ENCODE assay signal across 1 cellular context in genomic region chr3:51637941-51638471, GRCh38.
TF ChIP-seq lines count a peak whose summit lies in the region.

No MANE protein-coding gene starts in this region.

TF ChIP-seq in HepG2, 621 proteins besides CTCF, POLR2A, EP300 and RAD21 (continued from another document and continues in another):
- TF ChIP-seq PHF8 (CRISPR knock-in tag; IDR thresholded peaks at IDR 0.05) (peak; percentile 20; the same call in 1 of the 2 replicates), NFE2L1 (CRISPR knock-in tag; IDR thresholded peaks at IDR 0.05; ENCODE audit: borderline replicate concordance) (no peak), MXI1 (IDR thresholded peaks at IDR 0.05; ENCODE audit: borderline replicate concordance, low read depth, low read length) (no peak), DRAP1 (CRISPR knock-in tag; IDR thresholded peaks at IDR 0.05) (0 out of 2 replicates have a peak, but pooled peaks have one; percentile 44), GATAD1 (CRISPR knock-in tag; IDR thresholded peaks at IDR 0.05) (peak; percentile 52), PAX8 (CRISPR knock-in tag; IDR thresholded peaks at IDR 0.05; ENCODE audit: borderline replicate concordance) (no peak), STAG1 (CRISPR knock-in tag; IDR thresholded peaks at IDR 0.05) (peak; percentile 91), ZNF18 (CRISPR knock-in tag; IDR thresholded peaks at IDR 0.05; ENCODE audit: insufficient replicate concordance) (no peak), ZBTB38 (CRISPR knock-in tag; IDR thresholded peaks at IDR 0.05) (no peak), ZNF576 (CRISPR knock-in tag; IDR thresholded peaks at IDR 0.05) (no peak), PITX1 (CRISPR knock-in tag; IDR thresholded peaks at IDR 0.05) (no peak), KLF12 (CRISPR knock-in tag; IDR thresholded peaks at IDR 0.05; ENCODE audit: borderline replicate concordance) (no peak), JUN (CRISPR knock-in tag; IDR thresholded peaks at IDR 0.05) (no peak), ZNF431 (CRISPR knock-in tag; IDR thresholded peaks at IDR 0.05; ENCODE audit: borderline replicate concordance, low read depth) (no peak), DPF2 (CRISPR knock-in tag; IDR thresholded peaks at IDR 0.05; ENCODE audit: borderline replicate concordance, low read depth) (no peak), AHR (CRISPR knock-in tag; IDR thresholded peaks at IDR 0.05) (no peak), ZNF451 (CRISPR knock-in tag; IDR thresholded peaks at IDR 0.05) (no peak), FOSL2 (CRISPR knock-in tag; IDR thresholded peaks at IDR 0.05) (peak; percentile 8; the same call in 1 of the 2 replicates), ZNF562 (CRISPR knock-in tag; IDR thresholded peaks at IDR 0.05; ENCODE audit: borderline replicate concordance) (no peak), ZBTB33 (CRISPR knock-in tag; IDR thresholded peaks at IDR 0.05) (peak; percentile 25; the same call in 1 of the 2 replicates), RBFOX2 (IDR thresholded peaks at IDR 0.05; ENCODE audit: low read depth, low read length) (no peak), RFXAP (CRISPR knock-in tag; IDR thresholded peaks at IDR 0.05; ENCODE audit: borderline replicate concordance) (no peak), HNRNPH1 (optimal IDR thresholded peaks at IDR 0.05; ENCODE audit: low read depth, low read length) (no peak), DNMT3B (CRISPR knock-in tag; conservative IDR thresholded peaks at IDR 0.05) (no peak), ZNF766 (CRISPR knock-in tag; IDR thresholded peaks at IDR 0.05; ENCODE audit: borderline replicate concordance) (no peak), ZNF274 (CRISPR knock-in tag; IDR thresholded peaks at IDR 0.05) (no peak), ZNF781 (CRISPR knock-in tag; IDR thresholded peaks at IDR 0.05; ENCODE audit: borderline replicate concordance, not compliant biosample characterization) (no peak), KDM6A (CRISPR knock-in tag; IDR thresholded peaks at IDR 0.05; ENCODE audit: low read depth) (no peak), ISL2 (CRISPR knock-in tag; IDR thresholded peaks at IDR 0.05) (no peak), KAT8 (CRISPR knock-in tag; IDR thresholded peaks at IDR 0.05) (no peak), BCLAF1 (IDR thresholded peaks at IDR 0.05) (no peak), ZNF484 (CRISPR knock-in tag; IDR thresholded peaks at IDR 0.05; ENCODE audit: borderline replicate concordance, low read depth) (no peak), ZNF44 (CRISPR knock-in tag; IDR thresholded peaks at IDR 0.05) (no peak), TEF (CRISPR knock-in tag; IDR thresholded peaks at IDR 0.05) (no peak), CENPX (CRISPR knock-in tag; IDR thresholded peaks at IDR 0.05) (no peak), ZBTB14 (CRISPR knock-in tag; IDR thresholded peaks at IDR 0.05) (no peak), ASH2L (IDR thresholded peaks at IDR 0.05; ENCODE audit: insufficient read length, low read depth, low read length) (no peak), ZNF678 (CRISPR knock-in tag; IDR thresholded peaks at IDR 0.05) (no peak), ZNF614 (CRISPR knock-in tag; IDR thresholded peaks at IDR 0.05; ENCODE audit: borderline replicate concordance) (no peak), MZF1 (CRISPR knock-in tag; IDR thresholded peaks at IDR 0.05; ENCODE audit: borderline replicate concordance) (no peak), ZNF567 (CRISPR knock-in tag; IDR thresholded peaks at IDR 0.05; ENCODE audit: borderline replicate concordance) (no peak), ZNF782 (CRISPR knock-in tag; IDR thresholded peaks at IDR 0.05; ENCODE audit: borderline replicate concordance) (no peak), SOX6 (IDR thresholded peaks at IDR 0.05) (no peak), SOX6 (CRISPR knock-in tag; IDR thresholded peaks at IDR 0.05) (peak; percentile 30; the same call in 1 of the 2 replicates), E2F5 (CRISPR knock-in tag; conservative IDR thresholded peaks at IDR 0.05) (no peak), PHF5A (CRISPR knock-in tag; IDR thresholded peaks at IDR 0.05; ENCODE audit: low read depth, unreplicated experiment) (no peak), ZBTB1 (CRISPR knock-in tag; IDR thresholded peaks at IDR 0.05; ENCODE audit: borderline replicate concordance) (no peak), ZNF263 (CRISPR knock-in tag; IDR thresholded peaks at IDR 0.05) (no peak), TCF7L2 (IDR thresholded peaks at IDR 0.05; ENCODE audit: low read depth, low read length) (no peak), ZNF597 (CRISPR knock-in tag; IDR thresholded peaks at IDR 0.05) (no peak)
- TF ChIP-seq, protein P1, sequence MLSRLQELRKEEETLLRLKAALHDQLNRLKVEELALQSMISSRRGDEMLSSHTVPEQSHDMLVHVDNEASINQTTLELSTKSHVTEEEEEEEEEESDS (CRISPR knock-in tag; IDR thresholded peaks at IDR 0.05; ENCODE audit: borderline replicate concordance): no peak
- TF ChIP-seq, protein P2, sequence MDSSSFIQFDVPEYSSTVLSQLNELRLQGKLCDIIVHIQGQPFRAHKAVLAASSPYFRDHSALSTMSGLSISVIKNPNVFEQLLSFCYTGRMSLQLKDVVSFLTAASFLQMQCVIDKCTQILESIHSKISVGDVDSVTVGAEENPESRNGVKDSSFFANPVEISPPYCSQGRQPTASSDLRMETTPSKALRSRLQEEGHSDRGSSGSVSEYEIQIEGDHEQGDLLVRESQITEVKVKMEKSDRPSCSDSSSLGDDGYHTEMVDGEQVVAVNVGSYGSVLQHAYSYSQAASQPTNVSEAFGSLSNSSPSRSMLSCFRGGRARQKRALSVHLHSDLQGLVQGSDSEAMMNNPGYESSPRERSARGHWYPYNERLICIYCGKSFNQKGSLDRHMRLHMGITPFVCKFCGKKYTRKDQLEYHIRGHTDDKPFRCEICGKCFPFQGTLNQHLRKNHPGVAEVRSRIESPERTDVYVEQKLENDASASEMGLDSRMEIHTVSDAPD (CRISPR knock-in tag; IDR thresholded peaks at IDR 0.05): no peak
- TF ChIP-seq, protein P3, sequence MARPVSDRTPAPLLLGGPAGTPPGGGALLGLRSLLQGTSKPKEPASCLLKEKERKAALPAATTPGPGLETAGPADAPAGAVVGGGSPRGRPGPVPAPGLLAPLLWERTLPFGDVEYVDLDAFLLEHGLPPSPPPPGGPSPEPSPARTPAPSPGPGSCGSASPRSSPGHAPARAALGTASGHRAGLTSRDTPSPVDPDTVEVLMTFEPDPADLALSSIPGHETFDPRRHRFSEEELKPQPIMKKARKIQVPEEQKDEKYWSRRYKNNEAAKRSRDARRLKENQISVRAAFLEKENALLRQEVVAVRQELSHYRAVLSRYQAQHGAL (CRISPR knock-in tag; IDR thresholded peaks at IDR 0.05; ENCODE audit: not compliant biosample characterization): no peak
- TF ChIP-seq, protein P4, sequence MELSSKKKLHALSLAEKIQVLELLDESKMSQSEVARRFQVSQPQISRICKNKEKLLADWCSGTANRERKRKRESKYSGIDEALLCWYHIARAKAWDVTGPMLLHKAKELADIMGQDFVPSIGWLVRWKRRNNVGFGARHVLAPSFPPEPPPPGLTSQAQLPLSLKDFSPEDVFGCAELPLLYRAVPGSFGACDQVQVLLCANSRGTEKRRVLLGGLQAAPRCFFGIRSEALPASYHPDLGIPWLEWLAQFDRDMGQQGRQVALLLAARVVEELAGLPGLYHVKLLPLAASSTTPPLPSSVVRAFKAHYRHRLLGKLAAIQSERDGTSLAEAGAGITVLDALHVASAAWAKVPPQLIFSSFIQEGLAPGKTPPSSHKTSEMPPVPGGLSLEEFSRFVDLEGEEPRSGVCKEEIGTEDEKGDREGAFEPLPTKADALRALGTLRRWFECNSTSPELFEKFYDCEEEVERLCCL (CRISPR knock-in tag; IDR thresholded peaks at IDR 0.05; ENCODE audit: borderline replicate concordance): no peak
- TF ChIP-seq, protein P5, sequence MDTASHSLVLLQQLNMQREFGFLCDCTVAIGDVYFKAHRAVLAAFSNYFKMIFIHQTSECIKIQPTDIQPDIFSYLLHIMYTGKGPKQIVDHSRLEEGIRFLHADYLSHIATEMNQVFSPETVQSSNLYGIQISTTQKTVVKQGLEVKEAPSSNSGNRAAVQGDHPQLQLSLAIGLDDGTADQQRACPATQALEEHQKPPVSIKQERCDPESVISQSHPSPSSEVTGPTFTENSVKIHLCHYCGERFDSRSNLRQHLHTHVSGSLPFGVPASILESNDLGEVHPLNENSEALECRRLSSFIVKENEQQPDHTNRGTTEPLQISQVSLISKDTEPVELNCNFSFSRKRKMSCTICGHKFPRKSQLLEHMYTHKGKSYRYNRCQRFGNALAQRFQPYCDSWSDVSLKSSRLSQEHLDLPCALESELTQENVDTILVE (CRISPR knock-in tag; IDR thresholded peaks at IDR 0.05): peak; percentile 28; the same call in 1 of the 2 replicates
